Comparison of ENCODE assay signal across 20 cellular contexts in the genomic region with DNA sequence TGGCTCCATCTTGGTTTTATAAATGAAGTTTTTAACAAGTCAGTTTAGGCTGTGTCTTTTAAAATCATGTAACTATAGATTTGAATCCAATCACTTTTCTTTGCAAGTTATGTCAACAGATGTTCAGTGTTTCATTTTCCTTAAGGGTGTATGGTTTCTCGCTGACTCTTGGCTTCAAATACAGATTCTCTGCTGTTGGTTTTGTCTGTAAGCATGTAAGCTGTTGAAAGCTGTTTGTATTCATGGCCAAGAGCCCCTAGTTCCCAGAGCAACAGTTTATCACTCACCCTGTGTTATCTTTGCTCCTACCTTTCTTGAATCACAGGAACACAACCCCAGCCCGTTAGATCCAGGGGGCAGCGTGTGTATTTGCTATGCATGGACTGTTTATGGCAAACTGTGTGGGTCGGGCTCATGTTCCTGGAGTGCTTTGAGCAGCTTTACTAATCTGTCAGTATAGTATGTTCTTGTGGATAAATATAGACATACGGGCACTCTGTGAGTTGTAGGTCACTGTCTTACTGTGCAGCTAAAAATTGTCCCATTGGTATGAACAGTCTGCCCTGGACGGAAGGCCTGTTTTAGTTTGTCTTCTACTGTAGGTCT. TPM values are rescaled to one million over a fixed set of nuclear protein-coding genes. Genes with fewer than 3 reads are reported as not detected.
DNase-seq lines count a peak whose midpoint lies in the region; ATAC-seq, FAIRE-seq and TF ChIP-seq lines count a peak whose summit lies in the region.
"Had no signal": no experiment of that assay in that cellular context is flagged by ENCODE, and none has a peak within 500 bp of the region (broad histone marks: within the 10 kb centered on the region; RNA-seq: fewer than 3 reads in every experiment).

No MANE protein-coding gene starts in this region.

- peak overlapping the region; percentile 16 for H3K27ac Mint-ChIP-seq in activated T-helper 17 cell treated with anti-CD3 and anti-CD28 coated beads, Interleukin-2, amount 50 U/mL, for 72 hours
- H3K27ac Mint-ChIP-seq: stimulated activated naive B cell treated with anti-CD40 and anti-IgM and Interleukin-4, amounts not matched to agents 10 μg/mL and 1 μg/mL and 100 μg/mL, for 72 hours; T-helper 2 cell treated with Interferon-gamma antibody and Interleukin-4, amounts not matched to agents 5 μg/mL and 100 μg/mL, for 36 hours had no signal

- intact Hi-C loops in right cardiac atrium (cut with DNase I) = no loop called here
- intact Hi-C loops in gastrocnemius medialis (cut with DNase I; ENCODE audit: low total_unique reads) = loop anchor here (2.0 kb wide), 1 partner anchor 56 kb away; no protein-coding TSS in a partner anchor

- ATAC-seq in activated T-helper 17 cell treated with anti-CD3 and anti-CD28 coated beads, Interleukin-2, amount 50 U/mL, for 72 hours (replicated peaks) = no peak
- peak; percentile 89 to 91 for ATAC-seq in right cardiac atrium
- ATAC-seq in gastrocnemius medialis = peak; percentile 96
- ATAC-seq: effector memory CD8-positive, alpha-beta T cell; left lung; stimulated activated naive B cell treated with anti-CD40 and anti-IgM and Interleukin-4, amounts not matched to agents 10 μg/mL and 1 μg/mL and 100 μg/mL, for 72 hours had no signal

- H3K9me3 ChIP-seq in right cardiac atrium (ENCODE audit: control insufficient read depth, low read length) = no peaks in the 10 kb centered on the region
- H3K9me3 ChIP-seq in gastrocnemius medialis = no peaks in the 10 kb centered on the region
- H3K9me3 ChIP-seq: adrenal gland, left lung, tibial nerve had no signal

- TF ChIP-seq POLR2A in gastrocnemius medialis (IDR thresholded peaks at IDR 0.05) = peak; percentile 19 to 33

- H3K36me3 Mint-ChIP-seq in activated T-helper 17 cell treated with anti-CD3 and anti-CD28 coated beads, Interleukin-2, amount 50 U/mL, for 72 hours (ENCODE audit: low read depth) = no peaks in the 10 kb centered on the region
- H3K36me3 Mint-ChIP-seq: stimulated activated naive B cell treated with anti-CD40 and anti-IgM and Interleukin-4, amounts not matched to agents 10 μg/mL and 1 μg/mL and 100 μg/mL, for 72 hours had no signal

- H3K4me3 Mint-ChIP-seq in activated T-helper 17 cell treated with anti-CD3 and anti-CD28 coated beads, Interleukin-2, amount 50 U/mL, for 72 hours = no peak overlapping the region
- H3K4me3 Mint-ChIP-seq: effector memory CD8-positive, alpha-beta T cell; stimulated activated naive B cell treated with anti-CD40 and anti-IgM and Interleukin-4, amounts not matched to agents 10 μg/mL and 1 μg/mL and 100 μg/mL, for 72 hours; T-helper 2 cell treated with Interferon-gamma antibody and Interleukin-4, amounts not matched to agents 5 μg/mL and 100 μg/mL, for 36 hours had no signal

- H3K27me3 ChIP-seq in right cardiac atrium (ENCODE audit: control insufficient read depth, insufficient read depth) = no peaks in the 10 kb centered on the region
- no peaks in the 10 kb centered on the region for H3K27me3 ChIP-seq in gastrocnemius medialis
- H3K27me3 ChIP-seq: adrenal gland, left lung, tibial nerve had no signal

- H3K27ac ChIP-seq in right cardiac atrium (ENCODE audit: low read length) (peak overlapping the region; percentile 99), gastrocnemius medialis (peak overlapping the region; percentile 79 to 90 (median 82))
- H3K27ac ChIP-seq: adrenal gland, KMS-11, left lung, tibial nerve had no signal

- DNase-seq in NCI-H1092 treated with DMSO at 0.1 percent for 48 hours (lab: John Stamatoyannopoulos, UW) = peak; percentile 61
- DNase-seq in NCI-H1092 (lab: John Stamatoyannopoulos, UW) = no peak
- DNase-seq in right cardiac atrium = peak in 2 of 3 donors; percentile 12 to 53
- peak; percentile 7 to 46 for DNase-seq in gastrocnemius medialis
- no peak for DNase-seq in NK-92 (lab: John Stamatoyannopoulos, UW; ENCODE audit: unreplicated experiment)
- no peak for DNase-seq in frontal cortex (ENCODE audit: low spot score in 2 of 2)
- no peak for DNase-seq in iPS-NIHi11 (ENCODE audit: low spot score)
- DNase-seq: activated CD4-positive, CD25-positive, alpha-beta regulatory T cell treated with anti-CD3 and anti-CD28 coated beads, Interleukin-2, amount 50 U/mL, for 72 hours; activated effector memory CD4-positive, alpha-beta T cell treated with Interleukin-2 at 50 U/mL for 16 hours; adrenal gland; effector memory CD8-positive, alpha-beta T cell; H7; left lung; NCI-H1105; SIG-M5; stimulated activated naive B cell treated with anti-CD40 and anti-IgM and Interleukin-4, amounts not matched to agents 10 μg/mL and 1 μg/mL and 100 μg/mL, for 72 hours had no signal

- TF ChIP-seq CTCF in gastrocnemius medialis (IDR thresholded peaks at IDR 0.05 in 4 of 5, conservative IDR thresholded peaks at IDR 0.05 in 1 of 5) = no peak

- WGBS in right cardiac atrium = 38% methylated on average over 6 of the region's 6 CpGs

- H3K4me1 Mint-ChIP-seq in activated T-helper 17 cell treated with anti-CD3 and anti-CD28 coated beads, Interleukin-2, amount 50 U/mL, for 72 hours = peaks cover 6% of the 10 kb centered on the region
- H3K4me1 Mint-ChIP-seq: stimulated activated naive B cell treated with anti-CD40 and anti-IgM and Interleukin-4, amounts not matched to agents 10 μg/mL and 1 μg/mL and 100 μg/mL, for 72 hours had no signal

- no peaks in the 10 kb centered on the region for H3K27me3 Mint-ChIP-seq in activated T-helper 17 cell treated with anti-CD3 and anti-CD28 coated beads, Interleukin-2, amount 50 U/mL, for 72 hours
- H3K27me3 Mint-ChIP-seq: stimulated activated naive B cell treated with anti-CD40 and anti-IgM and Interleukin-4, amounts not matched to agents 10 μg/mL and 1 μg/mL and 100 μg/mL, for 72 hours had no signal

- H3K4me1 ChIP-seq in right cardiac atrium (ENCODE audit: control insufficient read depth, insufficient read depth, low read length) (peaks cover 3% of the 10 kb centered on the region), gastrocnemius medialis (peaks cover 55 to 56% of the 10 kb centered on the region in 2 donors)
- H3K4me1 ChIP-seq: adrenal gland, left lung, tibial nerve had no signal

- H3K36me3 ChIP-seq in gastrocnemius medialis = no peaks in the 10 kb centered on the region
- H3K36me3 ChIP-seq: adrenal gland, left lung, tibial nerve had no signal

- in situ Hi-C loops in gastrocnemius medialis (cut with MboI; ENCODE audit: low sequenced_read_pairs in 4 of 4) = no loop called here

- FAIRE-seq in frontal cortex (lab: Jason Lieb, UNC) = no peak

- H3K4me3 ChIP-seq in right cardiac atrium (ENCODE audit: low read length) (peak overlapping the region; percentile 67), gastrocnemius medialis (peak overlapping the region; percentile 11 to 48 (median 34))
- H3K4me3 ChIP-seq: adrenal gland, left lung, tibial nerve had no signal

- no peaks in the 10 kb centered on the region for H3K9me3 Mint-ChIP-seq in activated T-helper 17 cell treated with anti-CD3 and anti-CD28 coated beads, Interleukin-2, amount 50 U/mL, for 72 hours
- H3K9me3 Mint-ChIP-seq: effector memory CD8-positive, alpha-beta T cell; stimulated activated naive B cell treated with anti-CD40 and anti-IgM and Interleukin-4, amounts not matched to agents 10 μg/mL and 1 μg/mL and 100 μg/mL, for 72 hours; T-helper 2 cell treated with Interferon-gamma antibody and Interleukin-4, amounts not matched to agents 5 μg/mL and 100 μg/mL, for 36 hours had no signal

RNA-seq across cellular contexts. Expression of gene FRY, which starts 28.8 kb away (rescaled TPM):
- total RNA-seq in activated T-helper 17 cell treated with anti-CD3 and anti-CD28 coated beads, Interleukin-2, amount 50 U/mL, for 72 hours = 10 to 100 TPM in 1 of 2 donors, 1 to 10 TPM in 1; 7.0 to 10.8 TPM
- total RNA-seq in right cardiac atrium = 100 to 1,000 TPM; 101 to 139 (median 116) TPM
- polyA plus RNA-seq in right cardiac atrium = 29.0 TPM
- total RNA-seq in gastrocnemius medialis = 10 to 100 TPM; 10.1 to 48.3 (median 21.4) TPM
- 55.4 TPM for total RNA-seq in frontal cortex

Comparison
In these comparisons a context has a peak if more than half of its experiments do, and no peak if none do; other contexts are left out.
1. DNase-seq: peak in NCI-H1092 treated with DMSO at 0.1 percent for 48 hours (single experiment), right cardiac atrium (2 of 3) and gastrocnemius medialis (2 of 2); none in NCI-H1092 (single experiment), NK-92 (single experiment), frontal cortex (0 of 2) and iPS-NIHi11 (single experiment).